8 cellular contexts compared by ENCODE assay signal in the genomic region with DNA sequence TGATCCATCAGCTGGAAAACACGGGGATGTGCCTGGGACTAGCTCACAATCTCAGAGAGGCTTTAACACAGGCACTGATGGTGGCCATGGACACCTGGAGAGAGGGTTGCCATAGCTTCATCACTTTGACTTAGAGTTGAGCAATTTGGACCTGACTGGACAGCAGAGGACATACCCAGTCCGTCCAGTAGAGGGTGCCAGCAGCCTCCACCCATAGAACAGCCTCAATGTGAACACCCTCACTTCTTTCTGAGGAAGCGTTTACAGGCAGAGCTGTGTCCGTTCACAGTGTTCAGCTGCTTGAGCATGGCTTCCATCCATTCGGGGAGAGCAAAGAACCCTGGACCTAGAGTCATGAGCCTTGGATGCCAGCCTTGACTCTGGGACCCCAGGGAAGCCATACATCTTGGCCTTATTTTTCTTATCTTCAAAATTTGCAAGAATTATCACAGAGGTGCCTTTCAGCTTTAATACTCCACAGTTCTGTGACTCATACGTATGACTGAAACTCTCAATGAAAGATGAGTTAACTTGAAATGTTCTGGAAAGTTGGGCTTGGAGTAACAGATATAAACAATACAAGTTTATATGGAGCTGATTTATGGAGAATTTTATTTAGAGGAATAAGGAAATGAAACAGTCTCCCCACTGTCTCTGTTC.
DNase-seq lines count a peak whose midpoint lies in the region; ATAC-seq and TF ChIP-seq lines count a peak whose summit lies in the region.

No MANE protein-coding gene starts in this region.

- peak; percentile 98 for TF ChIP-seq CTCF in brain microvascular endothelial cell (IDR thresholded peaks at IDR 0.05; ENCODE audit: low read depth, low read length, missing control alignments)

- in situ Hi-C loops in brain microvascular endothelial cell (cut with HindIII; ENCODE audit: low pct_ligation_motif_present, low sequenced_read_pairs): no loop called here

- H3K27ac ChIP-seq in brain microvascular endothelial cell: no peak overlapping the region

- H3K4me3 ChIP-seq in brain microvascular endothelial cell (ENCODE audit: low read depth, low read length): peak overlapping the region; percentile 18

- peak; percentile 79 for ATAC-seq in GM21723 (IDR thresholded peaks at IDR 0.05; ENCODE audit: unreplicated experiment)

- no peaks in the 10 kb centered on the region for H3K27me3 ChIP-seq in brain microvascular endothelial cell (replicated peaks)

- DNase-seq in GDM1 (lab: John Stamatoyannopoulos, UW) (peak; percentile 15), LoVo (ENCODE audit: low spot score) (peak; percentile 44), SKM-1 (lab: John Stamatoyannopoulos, UW; ENCODE audit: unreplicated experiment) (peak; percentile 38), brain microvascular endothelial cell (peak; percentile 76), inferior parietal cortex (ENCODE audit: extremely low spot score) (peak; percentile 78), NCI-H526 treated with DMSO at 0.1 percent for 48 hours (lab: John Stamatoyannopoulos, UW) (no peak)
- peak; percentile 28 for DNase-seq in stimulated activated CD4-positive, alpha-beta T cell treated with anti-CD3 and anti-CD28 coated beads, Interleukin-12 subunit alpha, Interleukin-12 subunit beta, amount 100 ng/mL, for 4 hours

- H3K36me3 ChIP-seq in brain microvascular endothelial cell (replicated peaks): no peaks in the 10 kb centered on the region
